1 cellular context compared by ENCODE assay signal in genomic region chr1:18283601-18284385, GRCh38.
TF ChIP-seq lines count a peak whose summit lies in the region.

No MANE protein-coding gene starts in this region.

TF ChIP-seq in GM12878, 131 proteins besides CTCF, POLR2A, EP300 and RAD21 (continued from another document and continues in another):
- no peak for TF ChIP-seq CEBPZ (IDR thresholded peaks at IDR 0.05; ENCODE audit: low read depth, low read length)
- TF ChIP-seq, protein P1, sequence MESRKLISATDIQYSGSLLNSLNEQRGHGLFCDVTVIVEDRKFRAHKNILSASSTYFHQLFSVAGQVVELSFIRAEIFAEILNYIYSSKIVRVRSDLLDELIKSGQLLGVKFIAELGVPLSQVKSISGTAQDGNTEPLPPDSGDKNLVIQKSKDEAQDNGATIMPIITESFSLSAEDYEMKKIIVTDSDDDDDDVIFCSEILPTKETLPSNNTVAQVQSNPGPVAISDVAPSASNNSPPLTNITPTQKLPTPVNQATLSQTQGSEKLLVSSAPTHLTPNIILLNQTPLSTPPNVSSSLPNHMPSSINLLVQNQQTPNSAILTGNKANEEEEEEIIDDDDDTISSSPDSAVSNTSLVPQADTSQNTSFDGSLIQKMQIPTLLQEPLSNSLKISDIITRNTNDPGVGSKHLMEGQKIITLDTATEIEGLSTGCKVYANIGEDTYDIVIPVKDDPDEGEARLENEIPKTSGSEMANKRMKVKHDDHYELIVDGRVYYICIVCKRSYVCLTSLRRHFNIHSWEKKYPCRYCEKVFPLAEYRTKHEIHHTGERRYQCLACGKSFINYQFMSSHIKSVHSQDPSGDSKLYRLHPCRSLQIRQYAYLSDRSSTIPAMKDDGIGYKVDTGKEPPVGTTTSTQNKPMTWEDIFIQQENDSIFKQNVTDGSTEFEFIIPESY (IDR thresholded peaks at IDR 0.05), result no peak
- 0 out of 2 replicates have a peak, but pooled peaks have one; percentile 32 for TF ChIP-seq ASH2L (IDR thresholded peaks at IDR 0.05; ENCODE audit: borderline replicate concordance, low read depth)
- TF ChIP-seq, protein P2, sequence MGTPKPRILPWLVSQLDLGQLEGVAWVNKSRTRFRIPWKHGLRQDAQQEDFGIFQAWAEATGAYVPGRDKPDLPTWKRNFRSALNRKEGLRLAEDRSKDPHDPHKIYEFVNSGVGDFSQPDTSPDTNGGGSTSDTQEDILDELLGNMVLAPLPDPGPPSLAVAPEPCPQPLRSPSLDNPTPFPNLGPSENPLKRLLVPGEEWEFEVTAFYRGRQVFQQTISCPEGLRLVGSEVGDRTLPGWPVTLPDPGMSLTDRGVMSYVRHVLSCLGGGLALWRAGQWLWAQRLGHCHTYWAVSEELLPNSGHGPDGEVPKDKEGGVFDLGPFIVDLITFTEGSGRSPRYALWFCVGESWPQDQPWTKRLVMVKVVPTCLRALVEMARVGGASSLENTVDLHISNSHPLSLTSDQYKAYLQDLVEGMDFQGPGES (IDR thresholded peaks at IDR 0.05), result no peak
- no peak for TF ChIP-seq NRF1 (conservative IDR thresholded peaks at IDR 0.05; ENCODE audit: low read depth, low read length)
- TF ChIP-seq, protein P3, sequence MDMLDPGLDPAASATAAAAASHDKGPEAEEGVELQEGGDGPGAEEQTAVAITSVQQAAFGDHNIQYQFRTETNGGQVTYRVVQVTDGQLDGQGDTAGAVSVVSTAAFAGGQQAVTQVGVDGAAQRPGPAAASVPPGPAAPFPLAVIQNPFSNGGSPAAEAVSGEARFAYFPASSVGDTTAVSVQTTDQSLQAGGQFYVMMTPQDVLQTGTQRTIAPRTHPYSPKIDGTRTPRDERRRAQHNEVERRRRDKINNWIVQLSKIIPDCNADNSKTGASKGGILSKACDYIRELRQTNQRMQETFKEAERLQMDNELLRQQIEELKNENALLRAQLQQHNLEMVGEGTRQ (IDR thresholded peaks at IDR 0.05; ENCODE audit: borderline replicate concordance, low read depth, low read length), result no peak
- TF ChIP-seq FOXK2 (IDR thresholded peaks at IDR 0.05), result no peak
- no peak for TF ChIP-seq EGR1 (IDR thresholded peaks at IDR 0.05; ENCODE audit: borderline replicate concordance in 1 of 2, low read depth in 2 of 2, low read length in 2 of 2)
- no peak for TF ChIP-seq IRF5 (IDR thresholded peaks at IDR 0.05; ENCODE audit: borderline replicate concordance)
- no peak for TF ChIP-seq CBX3 (IDR thresholded peaks at IDR 0.05; ENCODE audit: borderline replicate concordance, low read depth)
- no peak for TF ChIP-seq POLR2AphosphoS5 (IDR thresholded peaks at IDR 0.05; ENCODE audit: low read length)
- TF ChIP-seq, protein P4, sequence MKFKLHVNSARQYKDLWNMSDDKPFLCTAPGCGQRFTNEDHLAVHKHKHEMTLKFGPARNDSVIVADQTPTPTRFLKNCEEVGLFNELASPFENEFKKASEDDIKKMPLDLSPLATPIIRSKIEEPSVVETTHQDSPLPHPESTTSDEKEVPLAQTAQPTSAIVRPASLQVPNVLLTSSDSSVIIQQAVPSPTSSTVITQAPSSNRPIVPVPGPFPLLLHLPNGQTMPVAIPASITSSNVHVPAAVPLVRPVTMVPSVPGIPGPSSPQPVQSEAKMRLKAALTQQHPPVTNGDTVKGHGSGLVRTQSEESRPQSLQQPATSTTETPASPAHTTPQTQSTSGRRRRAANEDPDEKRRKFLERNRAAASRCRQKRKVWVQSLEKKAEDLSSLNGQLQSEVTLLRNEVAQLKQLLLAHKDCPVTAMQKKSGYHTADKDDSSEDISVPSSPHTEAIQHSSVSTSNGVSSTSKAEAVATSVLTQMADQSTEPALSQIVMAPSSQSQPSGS (IDR thresholded peaks at IDR 0.05; ENCODE audit: low read length), result no peak
- no peak for TF ChIP-seq SMAD5 (IDR thresholded peaks at IDR 0.05; ENCODE audit: low read depth)
- no peak for TF ChIP-seq NFXL1 (IDR thresholded peaks at IDR 0.05; ENCODE audit: borderline replicate concordance)
- no peak for TF ChIP-seq SP1 (IDR thresholded peaks at IDR 0.05; ENCODE audit: low read depth, low read length)
- peak; percentile 21; the same call in 1 of the 2 replicates for TF ChIP-seq EED (IDR thresholded peaks at IDR 0.05; ENCODE audit: low read depth)
- peak; percentile 11 to 13; a peak in 1 of 4 replicates for TF ChIP-seq BHLHE40 (IDR thresholded peaks at IDR 0.05; ENCODE audit: borderline replicate concordance in 1 of 2, low read depth in 2 of 2, low read length in 1 of 2)
- no peak; the same call in 1 of the 2 replicates for TF ChIP-seq SMARCA5 (IDR thresholded peaks at IDR 0.05)
- no peak for TF ChIP-seq RFX5 (IDR thresholded peaks at IDR 0.05; ENCODE audit: low read depth, low read length)
- no peak for TF ChIP-seq KDM1A (IDR thresholded peaks at IDR 0.05; ENCODE audit: borderline replicate concordance)
- peak; percentile 65; the same call in 1 of the 2 replicates for TF ChIP-seq IKZF1 (conservative IDR thresholded peaks at IDR 0.05)
- no peak for TF ChIP-seq SREBF2 (IDR thresholded peaks at IDR 0.05; ENCODE audit: low read length)
- no peak for TF ChIP-seq RELA (IDR thresholded peaks at IDR 0.05; ENCODE audit: borderline replicate concordance, partially characterized antibody)
- no peak for TF ChIP-seq BRCA1 (IDR thresholded peaks at IDR 0.05; ENCODE audit: low read depth, low read length)
- TF ChIP-seq YBX1 (IDR thresholded peaks at IDR 0.05), result no peak
- no peak for TF ChIP-seq FOS (IDR thresholded peaks at IDR 0.05; ENCODE audit: borderline replicate concordance, extremely low read depth, insufficient read length)
- TF ChIP-seq FOXM1 (IDR thresholded peaks at IDR 0.05; ENCODE audit: low read depth, low read length), result no peak
- no peak for TF ChIP-seq STAT1 (conservative IDR thresholded peaks at IDR 0.05)
- TF ChIP-seq RB1 (IDR thresholded peaks at IDR 0.05; ENCODE audit: borderline replicate concordance), result no peak
- no peak for TF ChIP-seq HDAC6 (IDR thresholded peaks at IDR 0.05; ENCODE audit: unreplicated experiment)
- TF ChIP-seq MYC (IDR thresholded peaks at IDR 0.05; ENCODE audit: insufficient read depth, insufficient read length, insufficient replicate concordance, low read length, severe bottlenecking), result no peak
- peak; percentile 73 for TF ChIP-seq RUNX3 (IDR thresholded peaks at IDR 0.05; ENCODE audit: low read length)
- no peak for TF ChIP-seq CHD2 (IDR thresholded peaks at IDR 0.05; ENCODE audit: borderline replicate concordance, low read depth, low read length)
- no peak for TF ChIP-seq CHD1 (IDR thresholded peaks at IDR 0.05; ENCODE audit: low read depth, low read length)
- TF ChIP-seq, protein P5, sequence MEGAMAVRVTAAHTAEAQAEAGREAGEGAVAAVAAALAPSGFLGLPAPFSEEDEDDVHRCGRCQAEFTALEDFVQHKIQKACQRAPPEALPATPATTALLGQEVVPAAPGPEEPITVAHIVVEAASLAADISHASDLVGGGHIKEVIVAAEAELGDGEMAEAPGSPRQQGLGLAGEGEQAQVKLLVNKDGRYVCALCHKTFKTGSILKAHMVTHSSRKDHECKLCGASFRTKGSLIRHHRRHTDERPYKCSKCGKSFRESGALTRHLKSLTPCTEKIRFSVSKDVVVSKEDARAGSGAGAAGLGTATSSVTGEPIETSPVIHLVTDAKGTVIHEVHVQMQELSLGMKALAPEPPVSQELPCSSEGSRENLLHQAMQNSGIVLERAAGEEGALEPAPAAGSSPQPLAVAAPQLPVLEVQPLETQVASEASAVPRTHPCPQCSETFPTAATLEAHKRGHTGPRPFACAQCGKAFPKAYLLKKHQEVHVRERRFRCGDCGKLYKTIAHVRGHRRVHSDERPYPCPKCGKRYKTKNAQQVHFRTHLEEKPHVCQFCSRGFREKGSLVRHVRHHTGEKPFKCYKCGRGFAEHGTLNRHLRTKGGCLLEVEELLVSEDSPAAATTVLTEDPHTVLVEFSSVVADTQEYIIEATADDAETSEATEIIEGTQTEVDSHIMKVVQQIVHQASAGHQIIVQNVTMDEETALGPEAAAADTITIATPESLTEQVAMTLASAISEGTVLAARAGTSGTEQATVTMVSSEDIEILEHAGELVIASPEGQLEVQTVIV (IDR thresholded peaks at IDR 0.05; ENCODE audit: borderline replicate concordance, partially characterized antibody), result peak; percentile 17
- no peak for TF ChIP-seq SUZ12 (IDR thresholded peaks at IDR 0.05; ENCODE audit: unreplicated experiment)
- no peak for TF ChIP-seq BCL11A (IDR thresholded peaks at IDR 0.05; ENCODE audit: low read depth, low read length)
- TF ChIP-seq MTA3 (IDR thresholded peaks at IDR 0.05; ENCODE audit: borderline replicate concordance, low read length), result no peak
- TF ChIP-seq IKZF2 (IDR thresholded peaks at IDR 0.05), result peak; percentile 50 to 85; a peak in 3 of 4 replicates
- TF ChIP-seq MXI1 (IDR thresholded peaks at IDR 0.05; ENCODE audit: low read depth, low read length), result no peak
- no peak for TF ChIP-seq MAX (IDR thresholded peaks at IDR 0.05; ENCODE audit: low read depth, low read length)
- no peak for TF ChIP-seq CBFB (IDR thresholded peaks at IDR 0.05; ENCODE audit: low read depth)
- TF ChIP-seq ZNF24 (IDR thresholded peaks at IDR 0.05), result peak; percentile 36; the same call in 1 of the 2 replicates
- TF ChIP-seq, protein P6, sequence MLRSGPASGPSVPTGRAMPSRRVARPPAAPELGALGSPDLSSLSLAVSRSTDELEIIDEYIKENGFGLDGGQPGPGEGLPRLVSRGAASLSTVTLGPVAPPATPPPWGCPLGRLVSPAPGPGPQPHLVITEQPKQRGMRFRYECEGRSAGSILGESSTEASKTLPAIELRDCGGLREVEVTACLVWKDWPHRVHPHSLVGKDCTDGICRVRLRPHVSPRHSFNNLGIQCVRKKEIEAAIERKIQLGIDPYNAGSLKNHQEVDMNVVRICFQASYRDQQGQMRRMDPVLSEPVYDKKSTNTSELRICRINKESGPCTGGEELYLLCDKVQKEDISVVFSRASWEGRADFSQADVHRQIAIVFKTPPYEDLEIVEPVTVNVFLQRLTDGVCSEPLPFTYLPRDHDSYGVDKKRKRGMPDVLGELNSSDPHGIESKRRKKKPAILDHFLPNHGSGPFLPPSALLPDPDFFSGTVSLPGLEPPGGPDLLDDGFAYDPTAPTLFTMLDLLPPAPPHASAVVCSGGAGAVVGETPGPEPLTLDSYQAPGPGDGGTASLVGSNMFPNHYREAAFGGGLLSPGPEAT (IDR thresholded peaks at IDR 0.05; ENCODE audit: low read depth), result peak; percentile 27; the same call in 1 of the 2 replicates
- no peak for TF ChIP-seq ZBTB4 (CRISPR knock-in tag; IDR thresholded peaks at IDR 0.05)
- TF ChIP-seq IRF4 (IDR thresholded peaks at IDR 0.05; ENCODE audit: low read depth, low read length), result no peak
- TF ChIP-seq ZNF622 (IDR thresholded peaks at IDR 0.05), result no peak
- no peak for TF ChIP-seq NFIC (IDR thresholded peaks at IDR 0.05; ENCODE audit: low read depth, low read length)
